Comparison of ENCODE assay signal across 12 cellular contexts in genomic region chr22:40300884-40301672, GRCh38. TPM values are rescaled to one million over a fixed set of nuclear protein-coding genes. Genes with fewer than 3 reads are reported as not detected.
A peak's percentile ranks its signal among the peaks of the same experiment; 100 is the strongest.
DNase-seq lines count a peak whose midpoint lies in the region; ATAC-seq and TF ChIP-seq lines count a peak whose summit lies in the region.
"Had no signal": no experiment of that assay in that cellular context is flagged by ENCODE, and none has a peak within 500 bp of the region (broad histone marks: within the 10 kb centered on the region; RNA-seq: fewer than 3 reads in every experiment).

No MANE protein-coding gene starts in this region.

- peak; percentile 87 for ATAC-seq in activated CD4-positive, alpha-beta T cell treated with anti-CD3 and anti-CD28 coated beads for 36 hours
- ATAC-seq in HG02981 (IDR thresholded peaks at IDR 0.05; ENCODE audit: unreplicated experiment) = peak; percentile 88
- ATAC-seq: activated CD4-positive, CD25-positive, alpha-beta regulatory T cell treated with anti-CD3 and anti-CD28 coated beads, Interleukin-2, amount 50 U/mL, for 24 hours had no signal

- no peak for TF ChIP-seq CTCF in GM20000 (IDR thresholded peaks at IDR 0.05; ENCODE audit: extremely low read depth, missing control alignments)

- CTCF ChIA-PET in activated CD4-positive, alpha-beta T cell treated with anti-CD3 and anti-CD28 coated beads for 36 hours (lab: Charles Lee) = interaction anchor here (1.1 to 2.6 kb wide), 2 partner anchors 28 to 47 kb away, joined by 3 to 9 read pairs; no protein-coding TSS in a partner anchor

- intact Hi-C loops in activated CD4-positive, alpha-beta T cell treated with anti-CD3 and anti-CD28 coated beads for 36 hours (cut with DNase I, micrococcal nuclease) = no loop called here

- H3K4me3 Mint-ChIP-seq in activated CD4-positive, alpha-beta T cell treated with anti-CD3 and anti-CD28 coated beads for 36 hours = no peak overlapping the region

- H3K9me3 Mint-ChIP-seq in activated CD4-positive, alpha-beta T cell treated with anti-CD3 and anti-CD28 coated beads for 36 hours (ENCODE audit: low read depth) = no peaks in the 10 kb centered on the region

- H3K27ac Mint-ChIP-seq in activated CD4-positive, alpha-beta T cell treated with anti-CD3 and anti-CD28 coated beads for 36 hours = peak overlapping the region; percentile 58

- peak; percentile 36 for DNase-seq in activated CD4-positive, alpha-beta T cell treated with anti-CD3 and anti-CD28 coated beads for 36 hours
- no peak for DNase-seq in activated CD4-positive, alpha-beta T cell treated with anti-CD3 and anti-CD28 coated beads for 4 hours
- peak; percentile 60 for DNase-seq in GM20000 (ENCODE audit: low spot score)
- peak; percentile 3 for DNase-seq in dedifferentiated amniotic fluid mesenchymal stem cell (ENCODE audit: extremely low spot score)
- no peak for DNase-seq in AML-193 (lab: John Stamatoyannopoulos, UW)
- DNase-seq in ecto neural progenitor cell (ENCODE audit: low spot score) = no peak
- no peak for DNase-seq in hepatic stellate cell (ENCODE audit: low spot score)
- DNase-seq: activated effector memory CD4-positive, alpha-beta T cell treated with Interleukin-2 at 50 U/mL for 16 hours; stimulated activated CD4-positive, alpha-beta T cell treated with anti-CD3 and anti-CD28 coated beads, Interleukin-12 subunit alpha, Interleukin-12 subunit beta, amount 100 ng/mL, for 4 hours; transverse colon had no signal

- no peaks in the 10 kb centered on the region for H3K27me3 Mint-ChIP-seq in activated CD4-positive, alpha-beta T cell treated with anti-CD3 and anti-CD28 coated beads for 36 hours

- H3K4me1 Mint-ChIP-seq in activated CD4-positive, alpha-beta T cell treated with anti-CD3 and anti-CD28 coated beads for 36 hours = peaks cover 25% of the 10 kb centered on the region

- POLR2A ChIA-PET in activated CD4-positive, alpha-beta T cell treated with anti-CD3 and anti-CD28 coated beads for 36 hours (lab: Charles Lee) = no interaction called here

- peaks cover 38% of the 10 kb centered on the region for H3K36me3 Mint-ChIP-seq in activated CD4-positive, alpha-beta T cell treated with anti-CD3 and anti-CD28 coated beads for 36 hours (ENCODE audit: low read depth)

RNA-seq across cellular contexts. Expression of gene ADSL, which starts 45.2 kb away (rescaled TPM):
- 100 to 1,000 TPM; 125 to 172 TPM for total RNA-seq in activated CD4-positive, alpha-beta T cell treated with anti-CD3 and anti-CD28 coated beads for 36 hours

Comparison
In these comparisons a context has a peak if more than half of its experiments do, and no peak if none do; other contexts are left out.
1. DNase-seq: peak in activated CD4-positive, alpha-beta T cell treated with anti-CD3 and anti-CD28 coated beads for 36 hours (single experiment), GM20000 (single experiment) and dedifferentiated amniotic fluid mesenchymal stem cell (single experiment); none in activated CD4-positive, alpha-beta T cell treated with anti-CD3 and anti-CD28 coated beads for 4 hours (0 of 2), AML-193 (0 of 2), ecto neural progenitor cell (single experiment) and hepatic stellate cell (single experiment).